Comparison of ENCODE assay signal across 1 cellular context in the genomic region with DNA sequence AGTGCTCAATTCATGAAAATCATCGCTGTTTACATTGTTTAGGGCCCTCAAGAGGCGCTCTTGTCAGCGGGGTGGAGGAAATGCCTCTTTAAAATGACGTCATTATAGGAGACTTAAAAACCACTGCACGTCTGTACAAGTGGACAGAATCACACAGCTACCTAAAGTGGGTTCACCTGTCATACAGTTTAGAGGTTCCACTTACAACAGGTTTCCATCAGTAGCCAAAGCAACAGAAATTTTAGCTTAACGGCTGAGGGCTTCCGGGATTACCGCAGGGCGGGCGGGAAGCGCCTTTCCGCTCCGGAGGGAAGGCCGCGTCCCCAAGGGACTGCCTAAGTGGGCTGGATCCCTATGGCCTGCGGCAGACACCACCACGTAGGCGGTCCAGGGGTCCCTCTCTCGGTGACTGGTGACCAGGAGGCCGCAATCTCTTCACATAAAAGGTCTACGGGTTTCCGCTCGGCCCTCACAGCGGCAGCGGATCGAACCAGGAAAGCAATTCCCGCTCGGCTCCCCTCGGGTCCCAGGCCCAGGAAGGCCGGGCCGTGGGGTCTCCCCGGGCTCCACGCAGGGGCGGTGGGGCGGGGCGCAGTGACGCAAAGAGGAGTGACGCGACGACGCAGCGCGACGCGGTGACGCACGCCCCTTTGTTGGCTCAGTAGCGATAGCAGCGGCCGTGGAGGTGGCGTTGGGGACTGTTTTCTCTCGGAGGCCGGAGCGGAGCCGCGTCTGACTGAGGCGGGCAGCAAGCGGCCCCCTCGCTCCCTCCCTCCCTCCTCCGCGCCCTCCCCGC.
TF ChIP-seq lines count a peak whose summit lies in the region.

A gene with protein sequence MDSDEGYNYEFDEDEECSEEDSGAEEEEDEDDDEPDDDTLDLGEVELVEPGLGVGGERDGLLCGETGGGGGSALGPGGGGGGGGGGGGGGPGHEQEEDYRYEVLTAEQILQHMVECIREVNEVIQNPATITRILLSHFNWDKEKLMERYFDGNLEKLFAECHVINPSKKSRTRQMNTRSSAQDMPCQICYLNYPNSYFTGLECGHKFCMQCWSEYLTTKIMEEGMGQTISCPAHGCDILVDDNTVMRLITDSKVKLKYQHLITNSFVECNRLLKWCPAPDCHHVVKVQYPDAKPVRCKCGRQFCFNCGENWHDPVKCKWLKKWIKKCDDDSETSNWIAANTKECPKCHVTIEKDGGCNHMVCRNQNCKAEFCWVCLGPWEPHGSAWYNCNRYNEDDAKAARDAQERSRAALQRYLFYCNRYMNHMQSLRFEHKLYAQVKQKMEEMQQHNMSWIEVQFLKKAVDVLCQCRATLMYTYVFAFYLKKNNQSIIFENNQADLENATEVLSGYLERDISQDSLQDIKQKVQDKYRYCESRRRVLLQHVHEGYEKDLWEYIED (plus strand): TSS at position 661 of the 796 bp plus-strand sequence. CDS start 310 bp downstream, outside the sequence.

TF ChIP-seq in HepG2, 621 proteins besides CTCF, POLR2A, EP300 and RAD21 (continued from another document and continues in another):
- TF ChIP-seq MZF1 (CRISPR knock-in tag; IDR thresholded peaks at IDR 0.05; ENCODE audit: borderline replicate concordance) (no peak), RXRA (CRISPR knock-in tag; IDR thresholded peaks at IDR 0.05) (peak; percentile 87; the same call in 1 of the 2 replicates), ZNF337 (CRISPR knock-in tag; IDR thresholded peaks at IDR 0.05; ENCODE audit: borderline replicate concordance, low read depth) (peak; percentile 22; the same call in 1 of the 2 replicates), PTBP1 (IDR thresholded peaks at IDR 0.05; ENCODE audit: low read depth, low read length, poor library complexity, severe bottlenecking) (peak; percentile 73), IRF9 (CRISPR knock-in tag; IDR thresholded peaks at IDR 0.05; ENCODE audit: borderline replicate concordance) (peak; percentile 69), HMG20B (CRISPR knock-in tag; conservative IDR thresholded peaks at IDR 0.05) (0 out of 2 replicates have a peak, but pooled peaks have one; percentile 25), ZNF260 (CRISPR knock-in tag; IDR thresholded peaks at IDR 0.05; ENCODE audit: borderline replicate concordance, low read depth) (0 out of 2 replicates have a peak, but pooled peaks have one; percentile 51), BORCS8-MEF2B (CRISPR knock-in tag; IDR thresholded peaks at IDR 0.05) (peak; percentile 76), ZNF383 (CRISPR knock-in tag; IDR thresholded peaks at IDR 0.05; ENCODE audit: borderline replicate concordance) (no peak), ZKSCAN8 (CRISPR knock-in tag; IDR thresholded peaks at IDR 0.05; ENCODE audit: borderline replicate concordance) (peak; percentile 19; the same call in 1 of the 2 replicates), RFXAP (CRISPR knock-in tag; IDR thresholded peaks at IDR 0.05; ENCODE audit: borderline replicate concordance) (peak; percentile 76; the same call in 1 of the 2 replicates), PAF1 (CRISPR knock-in tag; IDR thresholded peaks at IDR 0.05) (no peak), KAT8 (CRISPR knock-in tag; IDR thresholded peaks at IDR 0.05) (peak; percentile 93), ZZZ3 (CRISPR knock-in tag; IDR thresholded peaks at IDR 0.05; ENCODE audit: borderline replicate concordance) (peak; percentile 97; the same call in 1 of the 2 replicates), ZKSCAN5 (CRISPR knock-in tag; IDR thresholded peaks at IDR 0.05) (no peak; the same call in 1 of the 2 replicates), ZNF75D (CRISPR knock-in tag; IDR thresholded peaks at IDR 0.05; ENCODE audit: borderline replicate concordance) (no peak), POLR2G (IDR thresholded peaks at IDR 0.05; ENCODE audit: low read depth, low read length) (peak; percentile 98), ELK4 (CRISPR knock-in tag; IDR thresholded peaks at IDR 0.05; ENCODE audit: borderline replicate concordance) (peak; percentile 53; the same call in 1 of the 2 replicates), ZNF670 (CRISPR knock-in tag; IDR thresholded peaks at IDR 0.05; ENCODE audit: borderline replicate concordance) (peak; percentile 98), SYNCRIP (IDR thresholded peaks at IDR 0.05; ENCODE audit: insufficient read depth, low read depth, low read length) (no peak), SOX13 (IDR thresholded peaks at IDR 0.05) (no peak; the same call in 1 of the 2 replicates), SOX13 (CRISPR knock-in tag; conservative IDR thresholded peaks at IDR 0.05 in 1 of 2, IDR thresholded peaks at IDR 0.05 in 1 of 2) (peak in 1 of 2 experiments; percentile 73; a peak in 2 of 4 replicates), CREM (IDR thresholded peaks at IDR 0.05) (peak; percentile 93), CREM (CRISPR knock-in tag; IDR thresholded peaks at IDR 0.05) (peak; percentile 48; the same call in 1 of the 2 replicates), FOXO1 (CRISPR knock-in tag; IDR thresholded peaks at IDR 0.05) (peak; percentile 38; the same call in 1 of the 2 replicates), ZNF691 (CRISPR knock-in tag; IDR thresholded peaks at IDR 0.05; ENCODE audit: borderline replicate concordance, low read depth) (peak; percentile 5; the same call in 1 of the 2 replicates), ZNF841 (CRISPR knock-in tag; IDR thresholded peaks at IDR 0.05; ENCODE audit: borderline replicate concordance) (no peak), ZBTB49 (CRISPR knock-in tag; IDR thresholded peaks at IDR 0.05; ENCODE audit: borderline replicate concordance) (no peak), ZNF343 (CRISPR knock-in tag; IDR thresholded peaks at IDR 0.05) (no peak), ZNF720 (CRISPR knock-in tag; IDR thresholded peaks at IDR 0.05) (0 out of 2 replicates have a peak, but pooled peaks have one; percentile 10), BCL6 (CRISPR knock-in tag; IDR thresholded peaks at IDR 0.05) (peak; percentile 63), POLR2AphosphoS5 (IDR thresholded peaks at IDR 0.05; ENCODE audit: low read depth, low read length) (peak; percentile 85), ZNF598 (CRISPR knock-in tag; IDR thresholded peaks at IDR 0.05; ENCODE audit: borderline replicate concordance) (peak; percentile 96; the same call in 1 of the 2 replicates), ZNF563 (CRISPR knock-in tag; IDR thresholded peaks at IDR 0.05) (peak; percentile 76), SIN3B (IDR thresholded peaks at IDR 0.05; ENCODE audit: low read length) (no peak), SNAI1 (CRISPR knock-in tag; IDR thresholded peaks at IDR 0.05; ENCODE audit: borderline replicate concordance) (peak; percentile 85; the same call in 1 of the 2 replicates), SMYD3 (CRISPR knock-in tag; IDR thresholded peaks at IDR 0.05) (no peak), MED8 (CRISPR knock-in tag; IDR thresholded peaks at IDR 0.05; ENCODE audit: insufficient replicate concordance) (peak; percentile 77), ZNF678 (CRISPR knock-in tag; IDR thresholded peaks at IDR 0.05) (no peak), ZMAT5 (CRISPR knock-in tag; IDR thresholded peaks at IDR 0.05; ENCODE audit: borderline replicate concordance, low read depth) (no peak), ZNF292 (CRISPR knock-in tag; IDR thresholded peaks at IDR 0.05; ENCODE audit: borderline replicate concordance, low read depth) (0 out of 2 replicates have a peak, but pooled peaks have one; percentile 41)
- TF ChIP-seq, protein P1, sequence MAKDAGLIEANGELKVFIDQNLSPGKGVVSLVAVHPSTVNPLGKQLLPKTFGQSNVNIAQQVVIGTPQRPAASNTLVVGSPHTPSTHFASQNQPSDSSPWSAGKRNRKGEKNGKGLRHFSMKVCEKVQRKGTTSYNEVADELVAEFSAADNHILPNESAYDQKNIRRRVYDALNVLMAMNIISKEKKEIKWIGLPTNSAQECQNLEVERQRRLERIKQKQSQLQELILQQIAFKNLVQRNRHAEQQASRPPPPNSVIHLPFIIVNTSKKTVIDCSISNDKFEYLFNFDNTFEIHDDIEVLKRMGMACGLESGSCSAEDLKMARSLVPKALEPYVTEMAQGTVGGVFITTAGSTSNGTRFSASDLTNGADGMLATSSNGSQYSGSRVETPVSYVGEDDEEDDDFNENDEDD (CRISPR knock-in tag; IDR thresholded peaks at IDR 0.05; ENCODE audit: borderline replicate concordance), result peak; percentile 81
- TF ChIP-seq, protein P2, sequence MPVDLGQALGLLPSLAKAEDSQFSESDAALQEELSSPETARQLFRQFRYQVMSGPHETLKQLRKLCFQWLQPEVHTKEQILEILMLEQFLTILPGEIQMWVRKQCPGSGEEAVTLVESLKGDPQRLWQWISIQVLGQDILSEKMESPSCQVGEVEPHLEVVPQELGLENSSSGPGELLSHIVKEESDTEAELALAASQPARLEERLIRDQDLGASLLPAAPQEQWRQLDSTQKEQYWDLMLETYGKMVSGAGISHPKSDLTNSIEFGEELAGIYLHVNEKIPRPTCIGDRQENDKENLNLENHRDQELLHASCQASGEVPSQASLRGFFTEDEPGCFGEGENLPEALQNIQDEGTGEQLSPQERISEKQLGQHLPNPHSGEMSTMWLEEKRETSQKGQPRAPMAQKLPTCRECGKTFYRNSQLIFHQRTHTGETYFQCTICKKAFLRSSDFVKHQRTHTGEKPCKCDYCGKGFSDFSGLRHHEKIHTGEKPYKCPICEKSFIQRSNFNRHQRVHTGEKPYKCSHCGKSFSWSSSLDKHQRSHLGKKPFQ (CRISPR knock-in tag; IDR thresholded peaks at IDR 0.05; ENCODE audit: insufficient replicate concordance), result peak; percentile 25
